In the genomic region with DNA sequence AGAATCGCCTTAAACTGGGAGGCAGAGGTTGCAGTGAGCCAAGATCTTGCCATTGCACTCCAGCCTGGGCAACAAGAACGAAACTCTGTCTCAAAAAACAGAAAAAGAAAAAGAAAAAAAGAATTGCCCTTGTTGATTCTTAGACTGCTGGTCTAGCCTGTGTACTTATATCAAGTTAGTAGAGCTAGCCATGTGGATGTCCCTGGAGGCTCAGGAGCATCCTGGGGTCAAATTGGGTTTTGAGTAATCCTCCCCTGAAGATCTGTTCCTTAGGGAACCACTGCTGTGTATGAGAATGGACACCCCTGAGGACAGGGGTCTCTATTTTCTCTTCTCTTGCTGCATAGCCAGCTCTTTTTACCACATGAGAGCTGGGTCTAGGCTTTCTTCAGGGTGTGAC, we compare ENCODE assay signal across 1 cellular context.
TF ChIP-seq lines count a peak whose summit lies in the region.

No MANE protein-coding gene starts in this region.

TF ChIP-seq in WTC11, 78 proteins besides CTCF, POLR2A, EP300 and RAD21 (continued from another document):
- TF ChIP-seq AFF4 (CRISPR knock-in tag; IDR thresholded peaks at IDR 0.05; ENCODE audit: borderline replicate concordance) (no peak), ZNF425 (CRISPR knock-in tag; conservative IDR thresholded peaks at IDR 0.05) (no peak)
